In genomic region chr3:12627371-12627770, GRCh38 we compare ENCODE assay signal across 2 cellular contexts.
A peak's percentile ranks its signal among the peaks of the same experiment; 100 is the strongest.
TF ChIP-seq lines count a peak whose summit lies in the region.

No MANE protein-coding gene starts in this region.

TF ChIP-seq in endothelial cell of umbilical vein, 7 proteins besides CTCF, POLR2A, EP300 and RAD21:
- TF ChIP-seq MAX (IDR thresholded peaks at IDR 0.05; ENCODE audit: insufficient read depth, insufficient read length) (no peak), JUN (IDR thresholded peaks at IDR 0.05; ENCODE audit: borderline replicate concordance, insufficient read depth, insufficient read length, low read depth) (peak; percentile 17), MYC (IDR thresholded peaks at IDR 0.05; ENCODE audit: low read depth, low read length) (no peak)

TF ChIP-seq in SK-N-SH treated with all-trans-retinoic acid at 6 μM for 48 hours, 23 proteins besides CTCF, POLR2A, EP300 and RAD21:
- TF ChIP-seq PATZ1 (CRISPR knock-in tag; IDR thresholded peaks at IDR 0.05; ENCODE audit: borderline replicate concordance) (no peak), ZNF565 (CRISPR knock-in tag; conservative IDR thresholded peaks at IDR 0.05; ENCODE audit: low read depth) (no peak), CSRNP3 (CRISPR knock-in tag; IDR thresholded peaks at IDR 0.05) (no peak), GLIS3 (CRISPR knock-in tag; IDR thresholded peaks at IDR 0.05) (no peak), TSHZ2 (CRISPR knock-in tag; IDR thresholded peaks at IDR 0.05) (no peak), ZC3H10 (CRISPR knock-in tag; IDR thresholded peaks at IDR 0.05) (no peak), BACH2 (CRISPR knock-in tag; IDR thresholded peaks at IDR 0.05; ENCODE audit: borderline replicate concordance) (no peak)
